In genomic region chr2:13652531-13653313, GRCh38 we compare ENCODE assay signal across 10 cellular contexts.
DNase-seq lines count a peak whose midpoint lies in the region; ATAC-seq, FAIRE-seq and TF ChIP-seq lines count a peak whose summit lies in the region.
"Had no signal": no experiment of that assay in that cellular context is flagged by ENCODE, and none has a peak within 500 bp of the region (broad histone marks: within the 10 kb centered on the region; RNA-seq: fewer than 3 reads in every experiment).

No MANE protein-coding gene starts in this region.

- ATAC-seq in SK-N-SH treated with all-trans-retinoic acid at 6 μM for 48 hours, result no peak
- ATAC-seq in HepG2, result no peak
- ATAC-seq in right cardiac atrium, result no peak

- no peaks in the 10 kb centered on the region for H3K36me3 ChIP-seq in SK-N-SH (replicated peaks in 1 of 2; ENCODE audit: control insufficient read depth in 1 of 2, insufficient read depth in 2 of 2, low read length in 1 of 2)
- H3K36me3 ChIP-seq in skeletal muscle satellite cell (ENCODE audit: insufficient read depth, low read length), result no peaks in the 10 kb centered on the region
- no peaks in the 10 kb centered on the region for H3K36me3 ChIP-seq in HepG2 (replicated peaks in 1 of 2; ENCODE audit: control insufficient read depth in 1 of 2, insufficient read depth in 2 of 2, low read length in 2 of 2)

- H3K4me2 ChIP-seq in SK-N-SH (peak overlapping the region; percentile 32), skeletal muscle satellite cell (ENCODE audit: low read length) (peak overlapping the region; percentile 73), HepG2 (ENCODE audit: low read depth, low read length) (no peak overlapping the region)

- no peaks in the 10 kb centered on the region for H3F3A ChIP-seq in SK-N-SH (replicated peaks; ENCODE audit: insufficient read depth)

- TF ChIP-seq CTCF in SK-N-SH (IDR thresholded peaks at IDR 0.05), result no peak
- no peak for TF ChIP-seq CTCF in astrocyte of the cerebellum (IDR thresholded peaks at IDR 0.05; ENCODE audit: low read depth, low read length, missing control alignments)
- no peak for TF ChIP-seq CTCF in HepG2 (CRISPR knock-in tag; IDR thresholded peaks at IDR 0.05)

- CTCF ChIA-PET in SK-N-SH (lab: Yijun Ruan, JAX), result no interaction called here
- CTCF ChIA-PET in HepG2 (lab: Yijun Ruan, JAX; ENCODE audit: low intra/inter-chr PET ratio, low total read pairs), result no interaction called here

- no peaks in the 10 kb centered on the region for H4K20me1 ChIP-seq in SK-N-SH (ENCODE audit: insufficient read depth)
- no peaks in the 10 kb centered on the region for H4K20me1 ChIP-seq in HepG2 (ENCODE audit: insufficient read depth, low read length)

- H2AFZ ChIP-seq in SK-N-SH (ENCODE audit: low read depth) (no peak overlapping the region), HepG2 (ENCODE audit: low read length) (no peak overlapping the region)

- FAIRE-seq in HepG2 (lab: Jason Lieb, UNC), result no peak
- FAIRE-seq: GM18507 had no signal

- no TSS peak for BruUV-seq in HepG2 (replicated peaks; lab: Mats Ljungman, UMichigan)

- H3K9me2 ChIP-seq in SK-N-SH, result no peaks in the 10 kb centered on the region

- intact Hi-C loops in HepG2 (cut with micrococcal nuclease; ENCODE audit: unreplicated experiment) (no loop called here), right cardiac atrium (cut with DNase I) (no loop called here)

- H3K9me3 ChIP-seq in SK-N-SH (no peaks in the 10 kb centered on the region), skeletal muscle satellite cell (replicated peaks; ENCODE audit: low read length) (peaks cover 8% of the 10 kb centered on the region), HepG2 (ENCODE audit: low read length) (peaks cover 93% of the 10 kb centered on the region), right cardiac atrium (ENCODE audit: control insufficient read depth, low read length) (no peaks in the 10 kb centered on the region)

- H3K27me3 ChIP-seq in SK-N-SH (ENCODE audit: insufficient read depth) (no peaks in the 10 kb centered on the region), skeletal muscle satellite cell (ENCODE audit: control insufficient read depth, insufficient read depth, low read length) (no peaks in the 10 kb centered on the region), HepG2 (ENCODE audit: control insufficient read depth in 1 of 2, insufficient read depth in 2 of 2, low read length in 2 of 2) (no peaks in the 10 kb centered on the region), right cardiac atrium (ENCODE audit: control insufficient read depth, insufficient read depth) (no peaks in the 10 kb centered on the region)

- H3K4me1 ChIP-seq in SK-N-SH (ENCODE audit: control insufficient read depth in 1 of 2, insufficient read depth in 2 of 2, low read depth in 1 of 2, low read length in 1 of 2) (no peaks in the 10 kb centered on the region; a peak in 1 of 4 replicates), skeletal muscle satellite cell (ENCODE audit: control insufficient read depth, insufficient read depth, low read length) (peaks cover 47% of the 10 kb centered on the region), HepG2 (ENCODE audit: insufficient read depth, low read length) (no peaks in the 10 kb centered on the region), right cardiac atrium (ENCODE audit: control insufficient read depth, insufficient read depth, low read length) (no peaks in the 10 kb centered on the region)

- peak overlapping the region in 1 of 2 experiments; percentile 13; a peak in 1 of 4 replicates for H3K27ac ChIP-seq in SK-N-SH (ENCODE audit: low read depth in 2 of 2, low read length in 1 of 2)
- no peak overlapping the region for H3K27ac ChIP-seq in HepG2 (ENCODE audit: extremely low read length, insufficient read depth, low read length)
- no peak overlapping the region for H3K27ac ChIP-seq in right cardiac atrium (ENCODE audit: low read length)

- in situ Hi-C loops in astrocyte of the cerebellum (cut with HindIII; ENCODE audit: low sequenced_read_pairs) (no loop called here), HepG2 (cut with HindIII; ENCODE audit: extremely low pct_ligation_motif_present, low pct_unique_long_range_greater_than_20kb) (no loop called here)

- no peak overlapping the region for H3K9ac ChIP-seq in SK-N-SH
- peak overlapping the region; percentile 55 for H3K9ac ChIP-seq in skeletal muscle satellite cell (ENCODE audit: low read depth, low read length)
- H3K9ac ChIP-seq in HepG2 (ENCODE audit: insufficient read depth, low read depth, low read length), result no peak overlapping the region

- WGBS in SK-N-SH (ENCODE audit: low lambda C conversion rate), result 24% methylated on average over 2 of the region's 2 CpGs
- 19% methylated on average over 2 of the region's 2 CpGs for WGBS in HepG2 (ENCODE audit: low lambda C conversion rate)
- WGBS in right cardiac atrium, result 60% methylated on average over 2 of the region's 2 CpGs

- no peak for TF ChIP-seq POLR2A in HepG2 (IDR thresholded peaks at IDR 0.05; ENCODE audit: insufficient read depth in 1 of 2, low read depth in 2 of 2, low read length in 2 of 2)

- TF ChIP-seq EP300 in SK-N-SH (IDR thresholded peaks at IDR 0.05; ENCODE audit: borderline replicate concordance in 1 of 2, low read depth in 1 of 2, low read length in 1 of 2) (no peak), HepG2 (IDR thresholded peaks at IDR 0.05; ENCODE audit: low read depth in 2 of 2, low read length in 2 of 2) (no peak), HepG2 (CRISPR knock-in tag; IDR thresholded peaks at IDR 0.05; ENCODE audit: borderline replicate concordance) (no peak)

- H3K79me2 ChIP-seq in SK-N-SH (ENCODE audit: insufficient read depth), result no peaks in the 10 kb centered on the region
- no peaks in the 10 kb centered on the region for H3K79me2 ChIP-seq in HepG2 (ENCODE audit: insufficient read depth, low read length)

- no peak overlapping the region for H3K4me3 ChIP-seq in SK-N-SH (ENCODE audit: low read depth in 2 of 2, low read length in 1 of 2)
- H3K4me3 ChIP-seq in astrocyte of the cerebellum (ENCODE audit: low read depth, low read length), result no peak overlapping the region
- H3K4me3 ChIP-seq in skeletal muscle satellite cell (ENCODE audit: low read length), result peak overlapping the region; percentile 14
- no peak overlapping the region for H3K4me3 ChIP-seq in HepG2 (replicated peaks in 1 of 3; ENCODE audit: insufficient read depth in 1 of 3, low read depth in 2 of 3, low read length in 3 of 3)
- H3K4me3 ChIP-seq in right cardiac atrium (ENCODE audit: low read length), result no peak overlapping the region

- POLR2A ChIA-PET in SK-N-SH (lab: Yijun Ruan, JAX), result no interaction called here
- POLR2A ChIA-PET in HepG2 (lab: Yijun Ruan, JAX), result no interaction called here

- TF ChIP-seq RAD21 in SK-N-SH (IDR thresholded peaks at IDR 0.05; ENCODE audit: low read length), result no peak
- no peak for TF ChIP-seq RAD21 in HepG2 (CRISPR knock-in tag; IDR thresholded peaks at IDR 0.05)

- DNase-seq in SK-N-SH, result no peak
- peak; percentile 68 for DNase-seq in HS-27A (ENCODE audit: low read depth)
- DNase-seq in astrocyte of the cerebellum (ENCODE audit: low read depth), result peak; percentile 22
- no peak for DNase-seq in NCI-H2029 treated with DMSO at 0.1 percent for 48 hours (lab: John Stamatoyannopoulos, UW)
- DNase-seq in HepG2 (ENCODE audit: low spot score), result no peak
- no peak for DNase-seq in right cardiac atrium
- DNase-seq: NCI-H1930 had no signal

TF ChIP-seq in SK-N-SH, 30 proteins besides CTCF, POLR2A, EP300 and RAD21:
- TF ChIP-seq, protein P1, sequence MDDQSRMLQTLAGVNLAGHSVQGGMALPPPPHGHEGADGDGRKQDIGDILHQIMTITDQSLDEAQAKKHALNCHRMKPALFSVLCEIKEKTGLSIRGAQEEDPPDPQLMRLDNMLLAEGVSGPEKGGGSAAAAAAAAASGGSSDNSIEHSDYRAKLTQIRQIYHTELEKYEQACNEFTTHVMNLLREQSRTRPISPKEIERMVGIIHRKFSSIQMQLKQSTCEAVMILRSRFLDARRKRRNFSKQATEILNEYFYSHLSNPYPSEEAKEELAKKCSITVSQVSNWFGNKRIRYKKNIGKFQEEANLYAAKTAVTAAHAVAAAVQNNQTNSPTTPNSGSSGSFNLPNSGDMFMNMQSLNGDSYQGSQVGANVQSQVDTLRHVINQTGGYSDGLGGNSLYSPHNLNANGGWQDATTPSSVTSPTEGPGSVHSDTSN (IDR thresholded peaks at IDR 0.05), result no peak
- peak; percentile 31; the same call in 1 of the 2 replicates for TF ChIP-seq FOSL2 (IDR thresholded peaks at IDR 0.05; ENCODE audit: borderline replicate concordance, low read depth)
TF ChIP-seq in SK-N-SH: peak in this region for 1.

TF ChIP-seq in SK-N-SH treated with all-trans-retinoic acid at 6 μM for 48 hours, 23 proteins besides CTCF, POLR2A, EP300 and RAD21:
- no peak for TF ChIP-seq GLIS3 (CRISPR knock-in tag; IDR thresholded peaks at IDR 0.05)

TF ChIP-seq in HepG2, 621 proteins besides CTCF, POLR2A, EP300 and RAD21 (continues in another document):
- TF ChIP-seq RXRA (CRISPR knock-in tag; IDR thresholded peaks at IDR 0.05), result no peak
- TF ChIP-seq, protein P2, sequence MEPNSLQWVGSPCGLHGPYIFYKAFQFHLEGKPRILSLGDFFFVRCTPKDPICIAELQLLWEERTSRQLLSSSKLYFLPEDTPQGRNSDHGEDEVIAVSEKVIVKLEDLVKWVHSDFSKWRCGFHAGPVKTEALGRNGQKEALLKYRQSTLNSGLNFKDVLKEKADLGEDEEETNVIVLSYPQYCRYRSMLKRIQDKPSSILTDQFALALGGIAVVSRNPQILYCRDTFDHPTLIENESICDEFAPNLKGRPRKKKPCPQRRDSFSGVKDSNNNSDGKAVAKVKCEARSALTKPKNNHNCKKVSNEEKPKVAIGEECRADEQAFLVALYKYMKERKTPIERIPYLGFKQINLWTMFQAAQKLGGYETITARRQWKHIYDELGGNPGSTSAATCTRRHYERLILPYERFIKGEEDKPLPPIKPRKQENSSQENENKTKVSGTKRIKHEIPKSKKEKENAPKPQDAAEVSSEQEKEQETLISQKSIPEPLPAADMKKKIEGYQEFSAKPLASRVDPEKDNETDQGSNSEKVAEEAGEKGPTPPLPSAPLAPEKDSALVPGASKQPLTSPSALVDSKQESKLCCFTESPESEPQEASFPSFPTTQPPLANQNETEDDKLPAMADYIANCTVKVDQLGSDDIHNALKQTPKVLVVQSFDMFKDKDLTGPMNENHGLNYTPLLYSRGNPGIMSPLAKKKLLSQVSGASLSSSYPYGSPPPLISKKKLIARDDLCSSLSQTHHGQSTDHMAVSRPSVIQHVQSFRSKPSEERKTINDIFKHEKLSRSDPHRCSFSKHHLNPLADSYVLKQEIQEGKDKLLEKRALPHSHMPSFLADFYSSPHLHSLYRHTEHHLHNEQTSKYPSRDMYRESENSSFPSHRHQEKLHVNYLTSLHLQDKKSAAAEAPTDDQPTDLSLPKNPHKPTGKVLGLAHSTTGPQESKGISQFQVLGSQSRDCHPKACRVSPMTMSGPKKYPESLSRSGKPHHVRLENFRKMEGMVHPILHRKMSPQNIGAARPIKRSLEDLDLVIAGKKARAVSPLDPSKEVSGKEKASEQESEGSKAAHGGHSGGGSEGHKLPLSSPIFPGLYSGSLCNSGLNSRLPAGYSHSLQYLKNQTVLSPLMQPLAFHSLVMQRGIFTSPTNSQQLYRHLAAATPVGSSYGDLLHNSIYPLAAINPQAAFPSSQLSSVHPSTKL (CRISPR knock-in tag; IDR thresholded peaks at IDR 0.05), result no peak

Comparison
In these comparisons a context has a peak if more than half of its experiments do, and no peak if none do; other contexts are left out.
1. DNase-seq: peak in HS-27A (single experiment) and astrocyte of the cerebellum (single experiment); none in SK-N-SH (single experiment), NCI-H2029 treated with DMSO at 0.1 percent for 48 hours (single experiment), HepG2 (single experiment) and right cardiac atrium (0 of 3).
2. Of the 25 proteins assayed by ChIP-seq in both HepG2 and SK-N-SH: peak only in HepG2: none; only in SK-N-SH: FOSL2; in both: none; in neither: 24.